ENCODE assay signal across 26 cellular contexts in the genomic region with DNA sequence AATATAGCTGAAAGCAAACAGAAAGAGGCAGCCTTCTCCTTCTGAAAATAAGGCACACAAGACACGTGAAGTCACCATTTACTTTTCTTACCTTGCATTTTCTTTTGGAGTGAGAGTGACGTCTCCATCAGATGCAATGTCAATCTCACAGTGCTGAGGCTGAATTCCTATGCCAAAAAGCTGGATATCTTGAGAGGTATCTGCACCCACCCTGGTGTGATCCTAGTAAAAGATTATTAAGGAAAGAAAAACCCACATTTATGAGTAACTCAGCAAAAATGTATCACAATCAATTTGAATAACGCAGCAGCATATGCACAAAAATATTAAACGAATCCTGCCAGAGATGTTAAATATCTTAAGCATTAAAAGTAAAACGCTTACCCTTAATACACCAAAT.
A peak's percentile ranks its signal among the peaks of the same experiment; 100 is the strongest.
DNase-seq lines count a peak whose midpoint lies in the region; ATAC-seq, FAIRE-seq and TF ChIP-seq lines count a peak whose summit lies in the region.
"Had no signal": no experiment of that assay in that cellular context is flagged by ENCODE, and none has a peak within 500 bp of the region (broad histone marks: within the 10 kb centered on the region; RNA-seq: fewer than 3 reads in every experiment).

No MANE protein-coding gene starts in this region.

- H3K27me3 ChIP-seq in SK-N-SH (ENCODE audit: insufficient read depth) (no peaks in the 10 kb centered on the region), K562 (ENCODE audit: control insufficient read depth in 2 of 2, insufficient read depth in 2 of 2, low read length in 2 of 2) (no peaks in the 10 kb centered on the region)
- H3K27me3 ChIP-seq: BE2C, BLaER1 had no signal

- intact Hi-C loops in K562 (cut with micrococcal nuclease): no loop called here

- H3F3A ChIP-seq in SK-N-SH (replicated peaks; ENCODE audit: insufficient read depth): no peaks in the 10 kb centered on the region

- H2AFZ ChIP-seq in SK-N-SH (ENCODE audit: low read depth) (no peak overlapping the region), K562 (ENCODE audit: low read depth, low read length) (no peak overlapping the region)

- no peak for ATAC-seq in K562
- ATAC-seq: GM12878 had no signal

- peak overlapping the region; percentile 23 for H3K27ac Mint-ChIP-seq in nephron progenitor cell
- H3K27ac Mint-ChIP-seq: CD14-positive monocyte; CD4-positive, alpha-beta memory T cell; CD4-positive, CD25-positive, alpha-beta regulatory T cell; CD8-positive, alpha-beta memory T cell had no signal

- FAIRE-seq in K562 (lab: Jason Lieb, UNC): peak; percentile 23
- FAIRE-seq: A204.1, GM12878, GM19239 had no signal

- TF ChIP-seq RAD21 in SK-N-SH (IDR thresholded peaks at IDR 0.05; ENCODE audit: low read length) (no peak), K562 (CRISPR knock-in tag; conservative IDR thresholded peaks at IDR 0.05 in 1 of 2, IDR thresholded peaks at IDR 0.05 in 1 of 2) (no peak)

- no TSS peak for BruUV-seq in K562 (replicated peaks; lab: Mats Ljungman, UMichigan)

- 53% methylated on average over 5 of the region's 5 CpGs for WGBS in SK-N-SH (ENCODE audit: low lambda C conversion rate)
- WGBS in K562 (ENCODE audit: insufficient coverage, low coverage, missing lambda C conversion rate): 86% methylated on average over 5 of the region's 5 CpGs

- H3K9me2 ChIP-seq in SK-N-SH: no peaks in the 10 kb centered on the region

- in situ Hi-C loops in K562 (cut with MboI): no loop called here

- CTCF ChIA-PET in SK-N-SH (lab: Yijun Ruan, JAX): interaction anchor here (1.4 kb wide), 1 partner anchor 672 kb away, joined by 4 read pairs; no protein-coding TSS in a partner anchor
- CTCF ChIA-PET in K562 (lab: Yijun Ruan, JAX; ENCODE audit: low intra/inter-chr PET ratio): no interaction called here

- POLR2A ChIA-PET in SK-N-SH (lab: Yijun Ruan, JAX): no interaction called here
- POLR2A ChIA-PET in K562 (lab: Yijun Ruan, JAX): interaction anchor here (1.3 kb wide), 1 partner anchor 10 kb away, joined by 4 read pairs; no protein-coding TSS in a partner anchor

- H3K4me2 ChIP-seq in SK-N-SH (no peak overlapping the region), K562 (ENCODE audit: insufficient read depth, low read length) (no peak overlapping the region)
- H3K4me2 ChIP-seq: BLaER1 had no signal

- H3K9me1 ChIP-seq in K562 (ENCODE audit: control insufficient read depth, insufficient read depth, low read length): no peaks in the 10 kb centered on the region

- H3K4me3 ChIP-seq in SK-N-SH (ENCODE audit: low read depth in 2 of 2, low read length in 1 of 2): no peak overlapping the region
- H3K4me3 ChIP-seq in K562: no peak overlapping the region
- H3K4me3 ChIP-seq: BLaER1, GM12878 had no signal

- no peaks in the 10 kb centered on the region for H4K20me1 ChIP-seq in SK-N-SH (ENCODE audit: insufficient read depth)
- H4K20me1 ChIP-seq in K562 (replicated peaks; ENCODE audit: control insufficient read depth, insufficient read depth, low read length): no peaks in the 10 kb centered on the region
- H4K20me1 ChIP-seq: BLaER1 had no signal

- H3K9me3 Mint-ChIP-seq in nephron progenitor cell: no peaks in the 10 kb centered on the region
- H3K9me3 Mint-ChIP-seq: CD14-positive monocyte; CD4-positive, alpha-beta memory T cell; CD8-positive, alpha-beta memory T cell had no signal

- peaks cover 37 to 68% of the 10 kb centered on the region in 2 experiments for H3K36me3 ChIP-seq in SK-N-SH (replicated peaks in 1 of 2; ENCODE audit: control insufficient read depth in 1 of 2, insufficient read depth in 2 of 2, low read length in 1 of 2)
- peaks cover 71% of the 10 kb centered on the region for H3K36me3 ChIP-seq in K562 (ENCODE audit: control insufficient read depth, insufficient read depth, low read length)
- H3K36me3 ChIP-seq: BE2C had no signal

- H3K36me3 Mint-ChIP-seq in nephron progenitor cell (ENCODE audit: low read depth): peaks cover 44% of the 10 kb centered on the region
- H3K36me3 Mint-ChIP-seq: CD4-positive, alpha-beta memory T cell; CD4-positive, CD25-positive, alpha-beta regulatory T cell; CD8-positive, alpha-beta memory T cell had no signal

- H3K27ac ChIP-seq in SK-N-SH (ENCODE audit: low read depth in 2 of 2, low read length in 1 of 2) (peak overlapping the region in 1 of 2 experiments; percentile 20; a peak in 3 of 4 replicates), K562 (ENCODE audit: extremely low read depth, low read depth, low read length) (no peak overlapping the region)
- H3K27ac ChIP-seq: 22Rv1, BLaER1 had no signal

- H3K9me3 ChIP-seq in SK-N-SH: no peaks in the 10 kb centered on the region
- H3K9me3 ChIP-seq in K562 (replicated peaks; ENCODE audit: control insufficient read depth, insufficient read depth, low read depth, low read length): no peaks in the 10 kb centered on the region
- H3K9me3 ChIP-seq: BE2C, BLaER1 had no signal

- H3K4me1 ChIP-seq in SK-N-SH (ENCODE audit: control insufficient read depth in 1 of 2, insufficient read depth in 2 of 2, low read depth in 1 of 2, low read length in 1 of 2) (no peaks in the 10 kb centered on the region), K562 (replicated peaks in 1 of 2; ENCODE audit: control insufficient read depth in 2 of 2, insufficient read depth in 2 of 2, low read length in 2 of 2) (peaks cover 0 to 3% of the 10 kb centered on the region in 2 experiments; a peak in 2 of 5 replicates)
- H3K4me1 ChIP-seq: BE2C had no signal

- no peaks in the 10 kb centered on the region for H3K4me1 Mint-ChIP-seq in nephron progenitor cell
- H3K4me1 Mint-ChIP-seq: CD4-positive, alpha-beta memory T cell; CD4-positive, CD25-positive, alpha-beta regulatory T cell; CD8-positive, alpha-beta memory T cell had no signal

- no peaks in the 10 kb centered on the region for H3K27me3 Mint-ChIP-seq in nephron progenitor cell (ENCODE audit: low read depth, poor library complexity)

- H3K79me2 ChIP-seq in SK-N-SH (ENCODE audit: insufficient read depth) (no peaks in the 10 kb centered on the region), K562 (ENCODE audit: control insufficient read depth, insufficient read depth, low read length) (no peaks in the 10 kb centered on the region)

- no peak for TF ChIP-seq CTCF in SK-N-SH (IDR thresholded peaks at IDR 0.05)
- TF ChIP-seq CTCF in K562 (IDR thresholded peaks at IDR 0.05 in 2 of 3, conservative IDR thresholded peaks at IDR 0.05 in 1 of 3; ENCODE audit: insufficient read depth in 2 of 3, low read depth in 1 of 3, low read length in 3 of 3): no peak
- no peak for TF ChIP-seq CTCF in nephron progenitor cell (IDR thresholded peaks at IDR 0.05)

- no peak overlapping the region for H3K4me3 Mint-ChIP-seq in nephron progenitor cell
- H3K4me3 Mint-ChIP-seq: CD14-positive monocyte; CD4-positive, alpha-beta memory T cell; CD4-positive, CD25-positive, alpha-beta regulatory T cell; CD8-positive, alpha-beta memory T cell had no signal

- no peak overlapping the region for H3K9ac ChIP-seq in SK-N-SH
- H3K9ac ChIP-seq in K562 (ENCODE audit: insufficient read depth in 1 of 2, low read depth in 2 of 2, low read length in 2 of 2): no peak overlapping the region
- H3K9ac ChIP-seq: BLaER1 had no signal

- TF ChIP-seq POLR2A in K562 (conservative IDR thresholded peaks at IDR 0.05): no peak

- TF ChIP-seq EP300 in SK-N-SH (IDR thresholded peaks at IDR 0.05; ENCODE audit: borderline replicate concordance in 1 of 2, low read depth in 1 of 2, low read length in 1 of 2): no peak
- no peak for TF ChIP-seq EP300 in K562 (IDR thresholded peaks at IDR 0.05; ENCODE audit: low read length)

- no peak for DNase-seq in SK-N-SH
- DNase-seq in K562 (ENCODE audit: extremely low read depth in 1 of 4, low spot score in 3 of 4): no peak
- no peak for DNase-seq in nephron progenitor cell
- no peak for DNase-seq in A172 (ENCODE audit: low spot score)
- DNase-seq in dedifferentiated amniotic fluid mesenchymal stem cell (ENCODE audit: extremely low spot score): no peak
- no peak for DNase-seq in putamen (ENCODE audit: low spot score)
- DNase-seq: ACHN; BE2C; C1 segment of cervical spinal cord; CD4-positive, alpha-beta memory T cell; CD4-positive, CD25-positive, alpha-beta regulatory T cell; CD8-positive, alpha-beta memory T cell; COR-L47; DMS 273 treated with DMSO at 0.1 percent for 48 hours; DMS153; DMS53; DMS79; DND-41; EL; GDM1 had no signal

TF ChIP-seq in SK-N-SH, 30 proteins besides CTCF, POLR2A, EP300 and RAD21:
- peak; percentile 22; the same call in 1 of the 2 replicates for TF ChIP-seq JUND (IDR thresholded peaks at IDR 0.05)
- TF ChIP-seq ELF1 (IDR thresholded peaks at IDR 0.05): no peak

TF ChIP-seq in K562, 482 proteins besides CTCF, POLR2A, EP300 and RAD21:
- TF ChIP-seq ZNF316 (IDR thresholded peaks at IDR 0.05) (peak; percentile 38; the same call in 1 of the 2 replicates), ZBTB2 (IDR thresholded peaks at IDR 0.05) (no peak)

Comparison
In these comparisons a context has a peak if more than half of its experiments do, and no peak if none do; other contexts are left out.
1. Of the 27 proteins assayed by ChIP-seq in both K562 and SK-N-SH: peak only in K562: none; only in SK-N-SH: JUND; in both: none; in neither: 26.